1 cellular context compared by ENCODE assay signal in the genomic region with DNA sequence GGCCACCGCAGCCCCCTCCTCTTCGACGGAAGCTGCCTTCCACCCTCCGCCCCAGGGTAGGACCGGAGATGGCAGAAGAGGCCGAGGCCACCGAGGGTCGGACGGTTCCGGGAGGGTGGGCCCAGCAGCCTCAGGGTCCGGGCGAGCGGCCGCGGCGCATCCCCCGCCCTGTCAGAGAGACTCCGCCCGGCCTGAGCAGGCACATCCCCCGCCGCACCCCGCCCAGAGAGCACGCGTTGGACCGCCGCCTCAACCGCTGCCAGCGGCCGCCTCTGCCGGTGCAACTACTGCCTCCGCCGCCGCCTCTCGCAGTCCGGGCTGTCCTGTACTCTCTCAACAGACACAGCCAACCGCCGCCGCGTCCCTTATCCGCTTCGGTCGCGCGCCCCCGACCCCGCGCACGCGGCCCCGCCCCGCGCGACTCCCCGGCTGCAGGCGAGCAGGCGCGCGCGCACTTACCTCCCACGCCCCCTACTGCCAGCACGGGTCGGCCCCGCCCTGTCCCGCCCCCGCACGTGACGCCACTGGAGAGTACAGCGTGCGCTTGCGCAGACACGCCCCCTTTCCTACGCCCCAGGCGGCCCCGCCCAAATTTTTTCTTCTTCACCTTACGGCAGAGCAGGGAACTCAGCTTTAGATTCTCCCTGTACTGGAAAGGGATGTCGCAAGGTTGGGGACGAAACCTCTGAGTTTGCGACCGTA.
A peak's percentile ranks its signal among the peaks of the same experiment; 100 is the strongest.
TF ChIP-seq lines count a peak whose summit lies in the region.

Gene MYO9A, minus strand, starts transcription at position 453 of the 702 bp plus-strand sequence. CDS start 71,587 bp downstream, outside the sequence.

TF ChIP-seq in HepG2, 621 proteins besides CTCF, POLR2A, EP300 and RAD21 (continued from another document and continues in another):
- TF ChIP-seq, protein P1, sequence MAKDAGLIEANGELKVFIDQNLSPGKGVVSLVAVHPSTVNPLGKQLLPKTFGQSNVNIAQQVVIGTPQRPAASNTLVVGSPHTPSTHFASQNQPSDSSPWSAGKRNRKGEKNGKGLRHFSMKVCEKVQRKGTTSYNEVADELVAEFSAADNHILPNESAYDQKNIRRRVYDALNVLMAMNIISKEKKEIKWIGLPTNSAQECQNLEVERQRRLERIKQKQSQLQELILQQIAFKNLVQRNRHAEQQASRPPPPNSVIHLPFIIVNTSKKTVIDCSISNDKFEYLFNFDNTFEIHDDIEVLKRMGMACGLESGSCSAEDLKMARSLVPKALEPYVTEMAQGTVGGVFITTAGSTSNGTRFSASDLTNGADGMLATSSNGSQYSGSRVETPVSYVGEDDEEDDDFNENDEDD (CRISPR knock-in tag; IDR thresholded peaks at IDR 0.05; ENCODE audit: borderline replicate concordance), result no peak
- TF ChIP-seq SOX13 (IDR thresholded peaks at IDR 0.05) (no peak), SOX13 (CRISPR knock-in tag; conservative IDR thresholded peaks at IDR 0.05 in 1 of 2, IDR thresholded peaks at IDR 0.05 in 1 of 2) (0 out of 4 replicates have a peak, but pooled peaks of 1 of the 2 experiments have one; percentile 3), JARID2 (CRISPR knock-in tag; IDR thresholded peaks at IDR 0.05; ENCODE audit: insufficient replicate concordance) (no peak), ZBTB42 (CRISPR knock-in tag; IDR thresholded peaks at IDR 0.05) (no peak; the same call in 1 of the 2 replicates), NFKBIZ (CRISPR knock-in tag; IDR thresholded peaks at IDR 0.05) (no peak), ZFP37 (CRISPR knock-in tag; IDR thresholded peaks at IDR 0.05; ENCODE audit: borderline replicate concordance) (no peak), TEAD3 (CRISPR knock-in tag; optimal IDR thresholded peaks at IDR 0.05; ENCODE audit: borderline replicate concordance) (no peak), HOXD1 (CRISPR knock-in tag; IDR thresholded peaks at IDR 0.05) (0 out of 2 replicates have a peak, but pooled peaks have one; percentile 11), NAIF1 (CRISPR knock-in tag; IDR thresholded peaks at IDR 0.05; ENCODE audit: borderline replicate concordance) (no peak), ZFP36 (IDR thresholded peaks at IDR 0.05; ENCODE audit: borderline replicate concordance, low read depth, low read length, partially characterized antibody) (no peak), ZNF205 (CRISPR knock-in tag; IDR thresholded peaks at IDR 0.05) (no peak), CHD2 (IDR thresholded peaks at IDR 0.05; ENCODE audit: low read depth, low read length) (0 out of 2 replicates have a peak, but pooled peaks have one; percentile 5), GTF3A (CRISPR knock-in tag; conservative IDR thresholded peaks at IDR 0.05) (no peak), ZNF251 (CRISPR knock-in tag; IDR thresholded peaks at IDR 0.05) (no peak), SAFB2 (CRISPR knock-in tag; IDR thresholded peaks at IDR 0.05; ENCODE audit: borderline replicate concordance, low read depth) (no peak; the same call in 1 of the 2 replicates), EZH2 (conservative IDR thresholded peaks at IDR 0.05; ENCODE audit: low read depth, low read length) (no peak), RFX1 (IDR thresholded peaks at IDR 0.05) (no peak), MAX (IDR thresholded peaks at IDR 0.05) (peak; percentile 56), E2F5 (CRISPR knock-in tag; conservative IDR thresholded peaks at IDR 0.05) (no peak; the same call in 1 of the 2 replicates), ZNF629 (CRISPR knock-in tag; conservative IDR thresholded peaks at IDR 0.05) (no peak), ZFAT (CRISPR knock-in tag; conservative IDR thresholded peaks at IDR 0.05) (no peak), ZNF546 (CRISPR knock-in tag; conservative IDR thresholded peaks at IDR 0.05) (no peak), NR2F1 (CRISPR knock-in tag; IDR thresholded peaks at IDR 0.05) (no peak), GFI1 (CRISPR knock-in tag; IDR thresholded peaks at IDR 0.05; ENCODE audit: borderline replicate concordance) (no peak), NONO (IDR thresholded peaks at IDR 0.05) (no peak), NONO (CRISPR knock-in tag; conservative IDR thresholded peaks at IDR 0.05) (peak; percentile 60; the same call in 1 of the 2 replicates), ZNF337 (CRISPR knock-in tag; IDR thresholded peaks at IDR 0.05; ENCODE audit: borderline replicate concordance, low read depth) (peak; percentile 62; the same call in 1 of the 2 replicates), CAMTA2 (CRISPR knock-in tag; IDR thresholded peaks at IDR 0.05; ENCODE audit: borderline replicate concordance) (peak; percentile 89; the same call in 1 of the 2 replicates), ZNF572 (CRISPR knock-in tag; IDR thresholded peaks at IDR 0.05) (no peak), IRF1 (CRISPR knock-in tag; IDR thresholded peaks at IDR 0.05; ENCODE audit: low read depth) (no peak), PRMT3 (CRISPR knock-in tag; IDR thresholded peaks at IDR 0.05; ENCODE audit: borderline replicate concordance, low read depth) (no peak), ZBTB1 (CRISPR knock-in tag; IDR thresholded peaks at IDR 0.05; ENCODE audit: borderline replicate concordance) (no peak), ZBTB21 (CRISPR knock-in tag; IDR thresholded peaks at IDR 0.05) (no peak), MED8 (CRISPR knock-in tag; IDR thresholded peaks at IDR 0.05; ENCODE audit: insufficient replicate concordance) (no peak), MAF1 (CRISPR knock-in tag; IDR thresholded peaks at IDR 0.05; ENCODE audit: borderline replicate concordance) (no peak), ZNF605 (CRISPR knock-in tag; IDR thresholded peaks at IDR 0.05) (peak; percentile 59; the same call in 1 of the 2 replicates), ZNF841 (CRISPR knock-in tag; IDR thresholded peaks at IDR 0.05; ENCODE audit: borderline replicate concordance) (no peak), TIGD3 (CRISPR knock-in tag; IDR thresholded peaks at IDR 0.05; ENCODE audit: borderline replicate concordance) (no peak), ZNF281 (CRISPR knock-in tag; IDR thresholded peaks at IDR 0.05; ENCODE audit: borderline replicate concordance) (peak; percentile 19; the same call in 1 of the 2 replicates), ZNF784 (CRISPR knock-in tag; IDR thresholded peaks at IDR 0.05; ENCODE audit: borderline replicate concordance) (peak; percentile 81; the same call in 1 of the 2 replicates), FOXA3 (CRISPR knock-in tag; IDR thresholded peaks at IDR 0.05) (no peak), ZNF777 (CRISPR knock-in tag; IDR thresholded peaks at IDR 0.05) (peak; percentile 94), NFYB (CRISPR knock-in tag; IDR thresholded peaks at IDR 0.05) (no peak; the same call in 1 of the 2 replicates), ZNF101 (CRISPR knock-in tag; IDR thresholded peaks at IDR 0.05; ENCODE audit: borderline replicate concordance, low read depth) (no peak), MAFG (CRISPR knock-in tag; IDR thresholded peaks at IDR 0.05) (no peak), ZNF737 (CRISPR knock-in tag; IDR thresholded peaks at IDR 0.05; ENCODE audit: borderline replicate concordance) (no peak), ZNF792 (CRISPR knock-in tag; IDR thresholded peaks at IDR 0.05) (0 out of 2 replicates have a peak, but pooled peaks have one; percentile 16)
- TF ChIP-seq, protein P2, sequence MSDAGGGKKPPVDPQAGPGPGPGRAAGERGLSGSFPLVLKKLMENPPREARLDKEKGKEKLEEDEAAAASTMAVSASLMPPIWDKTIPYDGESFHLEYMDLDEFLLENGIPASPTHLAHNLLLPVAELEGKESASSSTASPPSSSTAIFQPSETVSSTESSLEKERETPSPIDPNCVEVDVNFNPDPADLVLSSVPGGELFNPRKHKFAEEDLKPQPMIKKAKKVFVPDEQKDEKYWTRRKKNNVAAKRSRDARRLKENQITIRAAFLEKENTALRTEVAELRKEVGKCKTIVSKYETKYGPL (CRISPR knock-in tag; IDR thresholded peaks at IDR 0.05), result no peak
- TF ChIP-seq, protein P3, sequence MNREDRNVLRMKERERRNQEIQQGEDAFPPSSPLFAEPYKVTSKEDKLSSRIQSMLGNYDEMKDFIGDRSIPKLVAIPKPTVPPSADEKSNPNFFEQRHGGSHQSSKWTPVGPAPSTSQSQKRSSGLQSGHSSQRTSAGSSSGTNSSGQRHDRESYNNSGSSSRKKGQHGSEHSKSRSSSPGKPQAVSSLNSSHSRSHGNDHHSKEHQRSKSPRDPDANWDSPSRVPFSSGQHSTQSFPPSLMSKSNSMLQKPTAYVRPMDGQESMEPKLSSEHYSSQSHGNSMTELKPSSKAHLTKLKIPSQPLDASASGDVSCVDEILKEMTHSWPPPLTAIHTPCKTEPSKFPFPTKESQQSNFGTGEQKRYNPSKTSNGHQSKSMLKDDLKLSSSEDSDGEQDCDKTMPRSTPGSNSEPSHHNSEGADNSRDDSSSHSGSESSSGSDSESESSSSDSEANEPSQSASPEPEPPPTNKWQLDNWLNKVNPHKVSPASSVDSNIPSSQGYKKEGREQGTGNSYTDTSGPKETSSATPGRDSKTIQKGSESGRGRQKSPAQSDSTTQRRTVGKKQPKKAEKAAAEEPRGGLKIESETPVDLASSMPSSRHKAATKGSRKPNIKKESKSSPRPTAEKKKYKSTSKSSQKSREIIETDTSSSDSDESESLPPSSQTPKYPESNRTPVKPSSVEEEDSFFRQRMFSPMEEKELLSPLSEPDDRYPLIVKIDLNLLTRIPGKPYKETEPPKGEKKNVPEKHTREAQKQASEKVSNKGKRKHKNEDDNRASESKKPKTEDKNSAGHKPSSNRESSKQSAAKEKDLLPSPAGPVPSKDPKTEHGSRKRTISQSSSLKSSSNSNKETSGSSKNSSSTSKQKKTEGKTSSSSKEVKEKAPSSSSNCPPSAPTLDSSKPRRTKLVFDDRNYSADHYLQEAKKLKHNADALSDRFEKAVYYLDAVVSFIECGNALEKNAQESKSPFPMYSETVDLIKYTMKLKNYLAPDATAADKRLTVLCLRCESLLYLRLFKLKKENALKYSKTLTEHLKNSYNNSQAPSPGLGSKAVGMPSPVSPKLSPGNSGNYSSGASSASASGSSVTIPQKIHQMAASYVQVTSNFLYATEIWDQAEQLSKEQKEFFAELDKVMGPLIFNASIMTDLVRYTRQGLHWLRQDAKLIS (CRISPR knock-in tag; IDR thresholded peaks at IDR 0.05), result no peak
